8 cellular contexts compared by ENCODE assay signal in genomic region chr19:45177817-45178261, GRCh38. TPM values are rescaled to one million over a fixed set of nuclear protein-coding genes. Genes with fewer than 3 reads are reported as not detected.
DNase-seq lines count a peak whose midpoint lies in the region; ATAC-seq and TF ChIP-seq lines count a peak whose summit lies in the region.

TRAPPC6A (minus strand) TSS chr19:45178237; CDS start chr19:45178218, 19 bp downstream.

- peak within 1 kb of the TSS; percentile 7 for H3K27ac ChIP-seq in GM23338 (ENCODE audit: low read depth)
- peak within 1 kb of the TSS; percentile 95 for H3K27ac ChIP-seq in mammary epithelial cell (ENCODE audit: insufficient read depth, low read depth, low read length)
- H3K27ac ChIP-seq in temporal lobe (ENCODE audit: low read depth, low read length): peak within 1 kb of the TSS; percentile 51

- H3K9me3 ChIP-seq in mammary epithelial cell (replicated peaks; ENCODE audit: insufficient read depth, low read length): no peaks in the 10 kb centered on the region

- no peaks in the 10 kb centered on the region for H4K20me1 ChIP-seq in GM23338 (replicated peaks; ENCODE audit: insufficient read depth)
- H4K20me1 ChIP-seq in mammary epithelial cell (ENCODE audit: insufficient read depth, low read length): no peaks in the 10 kb centered on the region

- H3K27me3 ChIP-seq in GM23338 (ENCODE audit: insufficient read depth) (peaks cover 6% of the 10 kb centered on the region; the same call in 1 of the 2 replicates), mammary epithelial cell (ENCODE audit: insufficient read depth, low read length) (no peaks in the 10 kb centered on the region)

- 0% methylated on average over 23 of the region's 36 CpGs for WGBS in mammary epithelial cell (ENCODE audit: low coverage, missing lambda C conversion rate)

- H3K27ac Mint-ChIP-seq in GM23338: peak within 1 kb of the TSS; percentile 96

- H3K27me3 Mint-ChIP-seq in GM23338 (ENCODE audit: insufficient read depth, low read depth, poor library complexity): peaks cover 22% of the 10 kb centered on the region

- no peaks in the 10 kb centered on the region; the same call in 2 of the 3 replicates for H3K4me1 Mint-ChIP-seq in GM23338

- TF ChIP-seq CTCF in GM23338 (conservative IDR thresholded peaks at IDR 0.05; ENCODE audit: low read depth in 2 of 2): no peak
- TF ChIP-seq CTCF in mammary epithelial cell (conservative IDR thresholded peaks at IDR 0.05 in 1 of 2, IDR thresholded peaks at IDR 0.05 in 1 of 2; ENCODE audit: extremely low read depth in 1 of 2, insufficient read depth in 1 of 2, low read depth in 1 of 2, low read length in 2 of 2): no peak

- H3K9me2 ChIP-seq in GM23338 (ENCODE audit: insufficient read depth): no peaks in the 10 kb centered on the region

- peak; percentile 8 for ATAC-seq in GM23338
- no peak for ATAC-seq in left lobe of liver

- H3K4me3 ChIP-seq in GM23338 (peak within 1 kb of the TSS; percentile 64), mammary epithelial cell (replicated peaks in 1 of 3; ENCODE audit: insufficient read depth in 1 of 3, low read depth in 2 of 3, low read length in 3 of 3) (peak within 1 kb of the TSS; percentile 67 to 92 (median 88))

- BruUV-seq in mammary epithelial cell (replicated peaks; lab: Mats Ljungman, UMichigan): TSS peak; percentile 90

- peak within 1 kb of the TSS; percentile 95 for H3K4me3 Mint-ChIP-seq in GM23338

- in situ Hi-C loops in mammary epithelial cell (cut with MboI; ENCODE audit: low sequenced_read_pairs in 2 of 2): loop anchor here in 1 of 2 donors (5.0 to 25.0 kb wide), 3 partner anchors 86 to 309 kb away; partner anchors contain the start of genes KLC3, PPM1N, PPP1R37 and RTN2

- H3K36me3 Mint-ChIP-seq in GM23338 (ENCODE audit: low read depth): peaks cover 3% of the 10 kb centered on the region; the same call in 1 of the 3 replicates

- DNase-seq in DMS79 (lab: John Stamatoyannopoulos, UW) (peak; percentile 35), GM23338 (ENCODE audit: low spot score) (peak; percentile 64), NCI-H774 (lab: John Stamatoyannopoulos, UW) (peak; percentile 63), mammary epithelial cell (peak; percentile 86), left lobe of liver (ENCODE audit: low spot score) (no peak), COR-L47 (lab: John Stamatoyannopoulos, UW) (no peak), NK-92 (lab: John Stamatoyannopoulos, UW; ENCODE audit: unreplicated experiment) (no peak)

- CTCF ChIA-PET in mammary epithelial cell (lab: Charles Lee; ENCODE audit: low non-redundant PET): interaction anchor here (0.6 to 0.7 kb wide), 2 partner anchors 47 to 410 kb away, joined by 3 to 5 read pairs; no protein-coding TSS in a partner anchor

- dilution Hi-C loops in mammary epithelial cell (cut with HindIII; ENCODE audit: low sequenced_read_pairs): loop anchor here (5.0 kb wide), 1 partner anchor 129 kb away; no protein-coding TSS in a partner anchor

- H3K4me2 ChIP-seq in GM23338: peak within 1 kb of the TSS; percentile 98
- peak within 1 kb of the TSS; percentile 93 for H3K4me2 ChIP-seq in mammary epithelial cell (ENCODE audit: insufficient read depth, low read depth, low read length)

- H3K79me2 ChIP-seq in GM23338 (replicated peaks; ENCODE audit: insufficient read depth): peaks cover 15% of the 10 kb centered on the region
- H3K79me2 ChIP-seq in mammary epithelial cell (ENCODE audit: insufficient read depth, low read length): peaks cover 30% of the 10 kb centered on the region

- H3K9me3 Mint-ChIP-seq in GM23338: no peaks in the 10 kb centered on the region

- peak within 1 kb of the TSS; percentile 88 for H3K9ac ChIP-seq in mammary epithelial cell (ENCODE audit: insufficient read depth, low read length)

- 0 out of 2 replicates have a peak, but pooled peaks cover 4% of the 10 kb centered on the region for H3F3A ChIP-seq in GM23338 (replicated peaks; ENCODE audit: low read depth)

- H2AFZ ChIP-seq in GM23338 (peak within 1 kb of the TSS; percentile 94), mammary epithelial cell (ENCODE audit: low read depth, low read length) (peak within 1 kb of the TSS; percentile 97)

- H3K36me3 ChIP-seq in GM23338 (ENCODE audit: insufficient read depth) (no peaks in the 10 kb centered on the region), mammary epithelial cell (ENCODE audit: insufficient read depth, low read length) (no peaks in the 10 kb centered on the region)

- intact Hi-C loops in mammary epithelial cell (cut with micrococcal nuclease): loop anchor here (1.0 to 5.0 kb wide), 7 partner anchors 9 to 299 kb away; partner anchors contain the start of genes GEMIN7, RELB and ZNF296

- H3K4me1 ChIP-seq in GM23338 (ENCODE audit: insufficient read depth): peaks cover 3% of the 10 kb centered on the region; the same call in 1 of the 2 replicates
- H3K4me1 ChIP-seq in mammary epithelial cell (ENCODE audit: insufficient read depth, low read length): peaks cover 25% of the 10 kb centered on the region

TF ChIP-seq in GM23338, 12 proteins besides CTCF, POLR2A, EP300 and RAD21:
- TF ChIP-seq STAT1 (IDR thresholded peaks at IDR 0.05; ENCODE audit: unreplicated experiment): no peak
- peak; percentile 81 for TF ChIP-seq POLR2AphosphoS5 (IDR thresholded peaks at IDR 0.05; ENCODE audit: low read depth)

RNA-seq across cellular contexts. Expression of gene TRAPPC6A, which starts in this region (rescaled TPM):
- total RNA-seq in GM23338 (2014; rRNA removed; shearing (Covaris generic)): 23.3 and 29.4 TPM in 2 replicates
- polyA plus RNA-seq in GM23338 (2016; fragmentation: Nextera tagmentation; extraction: Ambion mirVana) (74.7 and 81.9 TPM in 2 replicates), mammary epithelial cell (14.2 TPM)
- total RNA-seq in mammary epithelial cell (1 to 10 TPM; 7.0 to 9.7 TPM), left lobe of liver (30.6 TPM), temporal lobe (2.7 TPM)
- 3.2 TPM for polyA minus RNA-seq in mammary epithelial cell

Comparison
In these comparisons a context has a peak if more than half of its experiments do, and no peak if none do; other contexts are left out.
1. DNase-seq: peak in DMS79 (single experiment), GM23338 (single experiment), NCI-H774 (single experiment) and mammary epithelial cell (single experiment); none in left lobe of liver (single experiment), COR-L47 (single experiment) and NK-92 (single experiment).
2. H3K27ac ChIP-seq: peak in every context shown above with its lines; median percentile 95 in mammary epithelial cell; 51 in temporal lobe; 7 in GM23338.